In the genomic region with DNA sequence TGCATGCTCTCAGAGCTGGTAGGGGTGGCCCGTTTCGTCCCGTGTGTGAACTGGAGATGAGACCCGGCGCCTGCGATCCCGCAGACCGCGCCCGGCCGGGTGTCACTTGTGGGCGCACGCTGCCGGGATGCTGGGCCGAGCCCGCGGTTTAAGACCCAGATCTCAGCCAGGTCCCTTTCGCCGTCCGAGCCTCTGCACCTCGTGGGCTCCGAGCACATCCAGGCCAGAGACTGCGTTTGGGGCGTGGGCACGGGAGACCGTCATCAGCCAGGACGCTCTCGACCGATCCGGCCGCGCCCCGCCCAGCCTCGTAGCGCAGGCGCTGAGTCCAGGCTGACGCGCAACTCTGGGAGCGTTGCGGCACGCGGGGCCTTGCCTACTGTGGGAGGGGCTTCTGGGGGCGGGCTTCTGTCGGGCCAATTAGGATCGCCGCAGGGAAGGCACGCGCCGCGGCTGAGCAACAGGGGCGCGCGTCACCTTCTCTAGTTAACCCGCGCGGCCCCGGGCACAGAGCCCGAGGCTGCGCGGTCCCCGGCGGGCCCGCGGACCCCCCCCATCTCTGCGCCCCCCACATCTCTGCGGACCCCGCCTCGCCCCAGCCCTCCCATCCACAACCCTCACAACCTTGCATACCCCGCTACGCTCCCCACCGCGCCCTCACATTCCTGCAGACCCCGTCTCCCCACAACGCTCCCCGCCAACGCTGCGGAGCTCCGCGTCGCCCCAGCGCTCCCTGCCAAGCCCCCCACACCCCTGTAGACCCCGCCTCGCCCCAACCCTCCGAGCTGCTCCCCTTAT, we compare ENCODE assay signal across 8 cellular contexts. TPM values are rescaled to one million over a fixed set of nuclear protein-coding genes. Genes with fewer than 3 reads are reported as not detected.
DNase-seq lines count a peak whose midpoint lies in the region; TF ChIP-seq lines count a peak whose summit lies in the region.

No MANE protein-coding gene starts in this region.

- peaks cover 4% of the 10 kb centered on the region; the same call in 1 of the 2 replicates for H3K27me3 Mint-ChIP-seq in H9 (ENCODE audit: low read depth)

- H2BK5ac ChIP-seq in H9 (ENCODE audit: insufficient read length, low read length), result no peak overlapping the region

- H3K4me2 ChIP-seq in H9 (ENCODE audit: insufficient read depth, insufficient read length, low read length), result peak overlapping the region; percentile 78

- no peaks in the 10 kb centered on the region for H3K79me2 ChIP-seq in H9 (ENCODE audit: insufficient read depth, low read length)

- H2BK20ac ChIP-seq in H9 (ENCODE audit: low read depth, low read length, poor library complexity, severe bottlenecking), result no peak overlapping the region

- no peak overlapping the region for H3K27ac ChIP-seq in H9 (ENCODE audit: insufficient read length, low read depth, low read length)

- no peaks in the 10 kb centered on the region for H3K79me1 ChIP-seq in H9 (ENCODE audit: insufficient read depth, low read depth, low read length, poor library complexity, severe bottlenecking)

- peak overlapping the region; percentile 79 to 98 for H3K4me3 Mint-ChIP-seq in H9

- no CpG with 5 or more reads among the region's 84 CpGs for WGBS in H9 (ENCODE audit: extremely low coverage, insufficient read length, low lambda C conversion rate)

- H3K56ac ChIP-seq in H9 (ENCODE audit: insufficient read length, low read depth, low read length), result no peak overlapping the region

- H3K4ac ChIP-seq in H9 (ENCODE audit: low read depth, low read length), result no peak overlapping the region

- no peak overlapping the region for H3K23ac ChIP-seq in H9 (ENCODE audit: insufficient read length, low read depth, low read length)

- H3K23me2 ChIP-seq in H9 (ENCODE audit: insufficient read length, low read depth, low read length, poor library complexity, severe bottlenecking), result peaks cover 10% of the 10 kb centered on the region

- peak; percentile 96 for DNase-seq in ELF-1 (ENCODE audit: low read depth, low spot score)
- DNase-seq in H9, result peak; percentile 98
- peak; percentile 99 for DNase-seq in MG63
- peak; percentile 83 for DNase-seq in SHP77 treated with DMSO at 0.1 percent for 48 hours (lab: John Stamatoyannopoulos, UW)
- DNase-seq in activated gamma-delta T cell treated with Interleukin-2 at 50 U/mL for 16 hours, result peak; percentile 97
- DNase-seq in fibroblast of villous mesenchyme (ENCODE audit: low read depth), result peak; percentile 97
- DNase-seq in stromal cell of bone marrow (ENCODE audit: low read depth), result peak; percentile 96

- no peak overlapping the region for H4K5ac ChIP-seq in H9 (ENCODE audit: insufficient read length, low read depth, low read length)

- peak overlapping the region; percentile 40 to 90 (median 77); a peak in 5 of 7 replicates for H3K27ac Mint-ChIP-seq in H9

- H3K36me3 ChIP-seq in MG63 (peaks cover 30% of the 10 kb centered on the region), neuron (ENCODE audit: insufficient read depth, low read length) (peaks cover 19% of the 10 kb centered on the region)

- H3K36me3 Mint-ChIP-seq in H9 (ENCODE audit: insufficient read depth in 1 of 3, low read depth in 3 of 3), result peaks cover 0 to 15% (median 2%) of the 10 kb centered on the region in 3 experiments; a peak in 3 of 7 replicates

- no peaks in the 10 kb centered on the region for H3K9me3 ChIP-seq in H9 (ENCODE audit: control insufficient read depth, low read depth, low read length)
- H3K9me3 ChIP-seq in MG63, result no peaks in the 10 kb centered on the region
- H3K9me3 ChIP-seq in neuron (ENCODE audit: low read length), result no peaks in the 10 kb centered on the region

- no peak overlapping the region for H3T11ph ChIP-seq in H9 (ENCODE audit: low read length)

- peak overlapping the region; percentile 47; the same call in 1 of the 2 replicates for H3K14ac ChIP-seq in H9 (ENCODE audit: insufficient read depth, low read length)

- no peaks in the 10 kb centered on the region for H3K27me3 ChIP-seq in H9 (ENCODE audit: insufficient read depth, low read length)
- no peaks in the 10 kb centered on the region for H3K27me3 ChIP-seq in MG63
- H3K27me3 ChIP-seq in neuron (ENCODE audit: insufficient read depth, low read length), result no peaks in the 10 kb centered on the region

- no peak overlapping the region for H4K91ac ChIP-seq in H9 (ENCODE audit: insufficient read length, low read depth, low read length)

- TF ChIP-seq CTCF in H9 (conservative IDR thresholded peaks at IDR 0.05) (no peak), fibroblast of villous mesenchyme (IDR thresholded peaks at IDR 0.05; ENCODE audit: insufficient read depth, low read depth, low read length) (no peak)

- H2AFZ ChIP-seq in H9 (ENCODE audit: low read length) (no peak overlapping the region), neuron (ENCODE audit: low read depth, low read length) (peak overlapping the region; percentile 6)

- H3K9me3 Mint-ChIP-seq in H9, result peaks cover 0 to 2% of the 10 kb centered on the region in 2 experiments; a peak in 1 of 5 replicates

- H2AK5ac ChIP-seq in H9 (ENCODE audit: insufficient read length, low read length), result no peak overlapping the region

- H3K9ac ChIP-seq in H9 (ENCODE audit: extremely low read depth, insufficient read length, low read length), result peak overlapping the region; percentile 33

- H3K4me3 ChIP-seq in MG63, result peak overlapping the region; percentile 46
- peak overlapping the region; percentile 68 for H3K4me3 ChIP-seq in fibroblast of villous mesenchyme (ENCODE audit: low read depth, low read length)
- peak overlapping the region; percentile 50 for H3K4me3 ChIP-seq in neuron (ENCODE audit: low read length)

- H2BK15ac ChIP-seq in H9 (ENCODE audit: low read depth, low read length), result no peak overlapping the region

- peak overlapping the region; percentile 88 for H3K18ac ChIP-seq in H9 (ENCODE audit: insufficient read length, low read depth, low read length)

- H2BK12ac ChIP-seq in H9 (ENCODE audit: insufficient read length, low read depth, low read length), result no peak overlapping the region

- H2BK120ac ChIP-seq in H9 (ENCODE audit: low read depth, low read length, poor library complexity, severe bottlenecking), result no peak overlapping the region

- H4K8ac ChIP-seq in H9 (replicated peaks; ENCODE audit: insufficient read length, low read depth, low read length), result no peak overlapping the region

- H4K20me1 ChIP-seq in H9 (ENCODE audit: control insufficient read depth, insufficient read depth, insufficient read length), result no peaks in the 10 kb centered on the region

- peaks cover 4 to 11% of the 10 kb centered on the region in 2 experiments for H3K4me1 Mint-ChIP-seq in H9

- H3K4me1 ChIP-seq in H9 (ENCODE audit: insufficient read depth, low read length) (no peaks in the 10 kb centered on the region), neuron (ENCODE audit: insufficient read depth, low read length) (peaks cover 13% of the 10 kb centered on the region)

RNA-seq across cellular contexts. Expression of a gene that starts 0.7 kb away (rescaled TPM):
- total RNA-seq in H9 (2021) (not detected in 2 replicates), fibroblast of villous mesenchyme (not detected in 2 replicates)
- total RNA-seq in MG63 (2014; rRNA removed; shearing (Covaris generic); ENCODE audit: low replicate concordance), result not detected in 2 replicates

RNA-seq across cellular contexts. Expression of a gene that starts 5.9 kb away (rescaled TPM):
- total RNA-seq in H9 (2021) (32.8 and 34.0 TPM in 2 replicates), fibroblast of villous mesenchyme (26.7 and 37.1 TPM in 2 replicates)
- 6.6 and 7.6 TPM in 2 replicates for total RNA-seq in MG63 (2014; rRNA removed; shearing (Covaris generic); ENCODE audit: low replicate concordance)

RNA-seq across cellular contexts. Expression of a gene that starts 11.7 kb away (rescaled TPM):
- total RNA-seq in H9 (2021) (56.4 and 61.5 TPM in 2 replicates), fibroblast of villous mesenchyme (31.1 and 45.7 TPM in 2 replicates)
- total RNA-seq in MG63 (2014; rRNA removed; shearing (Covaris generic); ENCODE audit: low replicate concordance), result 15.8 and 25.9 TPM in 2 replicates

RNA-seq across cellular contexts. Expression of a gene that starts 18.1 kb away (rescaled TPM):
- total RNA-seq in H9 (2021) (176 and 184 TPM in 2 replicates), fibroblast of villous mesenchyme (20.0 and 23.3 TPM in 2 replicates)
- 15.0 and 19.4 TPM in 2 replicates for total RNA-seq in MG63 (2014; rRNA removed; shearing (Covaris generic); ENCODE audit: low replicate concordance)

RNA-seq across cellular contexts. Expression of a gene that starts 57.0 kb away (rescaled TPM):
- 19.0 and 19.8 TPM in 2 replicates for total RNA-seq in H9 (2021)
- total RNA-seq in MG63 (2014; rRNA removed; shearing (Covaris generic); ENCODE audit: low replicate concordance), result 12.9 and 14.8 TPM in 2 replicates
- total RNA-seq in fibroblast of villous mesenchyme, result 15.5 and 19.4 TPM in 2 replicates
